In the genomic region with DNA sequence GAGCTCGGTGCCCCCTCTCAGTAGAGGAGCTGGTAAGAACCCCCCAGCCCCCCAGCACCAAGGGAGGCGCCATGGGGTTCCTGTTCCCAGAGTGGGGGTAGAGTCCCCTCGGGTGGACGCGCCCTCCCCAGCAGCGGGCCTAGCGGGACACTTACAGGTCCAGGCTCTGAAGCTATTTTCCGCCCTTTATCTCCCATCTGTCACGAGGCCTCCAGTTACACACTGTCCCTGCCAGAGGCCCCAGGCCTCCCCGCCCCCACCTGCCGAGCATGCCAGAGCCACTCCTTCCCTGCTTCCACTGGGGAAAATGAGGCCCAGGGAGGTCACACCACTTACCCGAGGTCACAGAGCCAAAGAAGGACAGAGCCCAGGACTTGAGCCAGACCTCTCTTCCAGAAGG, we compare ENCODE assay signal across 1 cellular context.
TF ChIP-seq lines count a peak whose summit lies in the region.

No MANE protein-coding gene starts in this region.

TF ChIP-seq in K562, 482 proteins besides CTCF, POLR2A, EP300 and RAD21 (continues in another document):
- TF ChIP-seq, protein P1, sequence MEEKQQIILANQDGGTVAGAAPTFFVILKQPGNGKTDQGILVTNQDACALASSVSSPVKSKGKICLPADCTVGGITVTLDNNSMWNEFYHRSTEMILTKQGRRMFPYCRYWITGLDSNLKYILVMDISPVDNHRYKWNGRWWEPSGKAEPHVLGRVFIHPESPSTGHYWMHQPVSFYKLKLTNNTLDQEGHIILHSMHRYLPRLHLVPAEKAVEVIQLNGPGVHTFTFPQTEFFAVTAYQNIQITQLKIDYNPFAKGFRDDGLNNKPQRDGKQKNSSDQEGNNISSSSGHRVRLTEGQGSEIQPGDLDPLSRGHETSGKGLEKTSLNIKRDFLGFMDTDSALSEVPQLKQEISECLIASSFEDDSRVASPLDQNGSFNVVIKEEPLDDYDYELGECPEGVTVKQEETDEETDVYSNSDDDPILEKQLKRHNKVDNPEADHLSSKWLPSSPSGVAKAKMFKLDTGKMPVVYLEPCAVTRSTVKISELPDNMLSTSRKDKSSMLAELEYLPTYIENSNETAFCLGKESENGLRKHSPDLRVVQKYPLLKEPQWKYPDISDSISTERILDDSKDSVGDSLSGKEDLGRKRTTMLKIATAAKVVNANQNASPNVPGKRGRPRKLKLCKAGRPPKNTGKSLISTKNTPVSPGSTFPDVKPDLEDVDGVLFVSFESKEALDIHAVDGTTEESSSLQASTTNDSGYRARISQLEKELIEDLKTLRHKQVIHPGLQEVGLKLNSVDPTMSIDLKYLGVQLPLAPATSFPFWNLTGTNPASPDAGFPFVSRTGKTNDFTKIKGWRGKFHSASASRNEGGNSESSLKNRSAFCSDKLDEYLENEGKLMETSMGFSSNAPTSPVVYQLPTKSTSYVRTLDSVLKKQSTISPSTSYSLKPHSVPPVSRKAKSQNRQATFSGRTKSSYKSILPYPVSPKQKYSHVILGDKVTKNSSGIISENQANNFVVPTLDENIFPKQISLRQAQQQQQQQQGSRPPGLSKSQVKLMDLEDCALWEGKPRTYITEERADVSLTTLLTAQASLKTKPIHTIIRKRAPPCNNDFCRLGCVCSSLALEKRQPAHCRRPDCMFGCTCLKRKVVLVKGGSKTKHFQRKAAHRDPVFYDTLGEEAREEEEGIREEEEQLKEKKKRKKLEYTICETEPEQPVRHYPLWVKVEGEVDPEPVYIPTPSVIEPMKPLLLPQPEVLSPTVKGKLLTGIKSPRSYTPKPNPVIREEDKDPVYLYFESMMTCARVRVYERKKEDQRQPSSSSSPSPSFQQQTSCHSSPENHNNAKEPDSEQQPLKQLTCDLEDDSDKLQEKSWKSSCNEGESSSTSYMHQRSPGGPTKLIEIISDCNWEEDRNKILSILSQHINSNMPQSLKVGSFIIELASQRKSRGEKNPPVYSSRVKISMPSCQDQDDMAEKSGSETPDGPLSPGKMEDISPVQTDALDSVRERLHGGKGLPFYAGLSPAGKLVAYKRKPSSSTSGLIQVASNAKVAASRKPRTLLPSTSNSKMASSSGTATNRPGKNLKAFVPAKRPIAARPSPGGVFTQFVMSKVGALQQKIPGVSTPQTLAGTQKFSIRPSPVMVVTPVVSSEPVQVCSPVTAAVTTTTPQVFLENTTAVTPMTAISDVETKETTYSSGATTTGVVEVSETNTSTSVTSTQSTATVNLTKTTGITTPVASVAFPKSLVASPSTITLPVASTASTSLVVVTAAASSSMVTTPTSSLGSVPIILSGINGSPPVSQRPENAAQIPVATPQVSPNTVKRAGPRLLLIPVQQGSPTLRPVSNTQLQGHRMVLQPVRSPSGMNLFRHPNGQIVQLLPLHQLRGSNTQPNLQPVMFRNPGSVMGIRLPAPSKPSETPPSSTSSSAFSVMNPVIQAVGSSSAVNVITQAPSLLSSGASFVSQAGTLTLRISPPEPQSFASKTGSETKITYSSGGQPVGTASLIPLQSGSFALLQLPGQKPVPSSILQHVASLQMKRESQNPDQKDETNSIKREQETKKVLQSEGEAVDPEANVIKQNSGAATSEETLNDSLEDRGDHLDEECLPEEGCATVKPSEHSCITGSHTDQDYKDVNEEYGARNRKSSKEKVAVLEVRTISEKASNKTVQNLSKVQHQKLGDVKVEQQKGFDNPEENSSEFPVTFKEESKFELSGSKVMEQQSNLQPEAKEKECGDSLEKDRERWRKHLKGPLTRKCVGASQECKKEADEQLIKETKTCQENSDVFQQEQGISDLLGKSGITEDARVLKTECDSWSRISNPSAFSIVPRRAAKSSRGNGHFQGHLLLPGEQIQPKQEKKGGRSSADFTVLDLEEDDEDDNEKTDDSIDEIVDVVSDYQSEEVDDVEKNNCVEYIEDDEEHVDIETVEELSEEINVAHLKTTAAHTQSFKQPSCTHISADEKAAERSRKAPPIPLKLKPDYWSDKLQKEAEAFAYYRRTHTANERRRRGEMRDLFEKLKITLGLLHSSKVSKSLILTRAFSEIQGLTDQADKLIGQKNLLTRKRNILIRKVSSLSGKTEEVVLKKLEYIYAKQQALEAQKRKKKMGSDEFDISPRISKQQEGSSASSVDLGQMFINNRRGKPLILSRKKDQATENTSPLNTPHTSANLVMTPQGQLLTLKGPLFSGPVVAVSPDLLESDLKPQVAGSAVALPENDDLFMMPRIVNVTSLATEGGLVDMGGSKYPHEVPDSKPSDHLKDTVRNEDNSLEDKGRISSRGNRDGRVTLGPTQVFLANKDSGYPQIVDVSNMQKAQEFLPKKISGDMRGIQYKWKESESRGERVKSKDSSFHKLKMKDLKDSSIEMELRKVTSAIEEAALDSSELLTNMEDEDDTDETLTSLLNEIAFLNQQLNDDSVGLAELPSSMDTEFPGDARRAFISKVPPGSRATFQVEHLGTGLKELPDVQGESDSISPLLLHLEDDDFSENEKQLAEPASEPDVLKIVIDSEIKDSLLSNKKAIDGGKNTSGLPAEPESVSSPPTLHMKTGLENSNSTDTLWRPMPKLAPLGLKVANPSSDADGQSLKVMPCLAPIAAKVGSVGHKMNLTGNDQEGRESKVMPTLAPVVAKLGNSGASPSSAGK (IDR thresholded peaks at IDR 0.05) = peak; percentile 81
- peak; percentile 35; the same call in 1 of the 2 replicates for TF ChIP-seq PHF8 (IDR thresholded peaks at IDR 0.05; ENCODE audit: borderline replicate concordance, low read length)
- TF ChIP-seq L3MBTL2 (IDR thresholded peaks at IDR 0.05) = peak; percentile 80
- peak in 1 of 2 experiments; percentile 46; a peak in 1 of 4 replicates for TF ChIP-seq RCOR1 (IDR thresholded peaks at IDR 0.05; ENCODE audit: borderline replicate concordance in 1 of 2, low read depth in 2 of 2, low read length in 2 of 2)
- TF ChIP-seq, protein P2, sequence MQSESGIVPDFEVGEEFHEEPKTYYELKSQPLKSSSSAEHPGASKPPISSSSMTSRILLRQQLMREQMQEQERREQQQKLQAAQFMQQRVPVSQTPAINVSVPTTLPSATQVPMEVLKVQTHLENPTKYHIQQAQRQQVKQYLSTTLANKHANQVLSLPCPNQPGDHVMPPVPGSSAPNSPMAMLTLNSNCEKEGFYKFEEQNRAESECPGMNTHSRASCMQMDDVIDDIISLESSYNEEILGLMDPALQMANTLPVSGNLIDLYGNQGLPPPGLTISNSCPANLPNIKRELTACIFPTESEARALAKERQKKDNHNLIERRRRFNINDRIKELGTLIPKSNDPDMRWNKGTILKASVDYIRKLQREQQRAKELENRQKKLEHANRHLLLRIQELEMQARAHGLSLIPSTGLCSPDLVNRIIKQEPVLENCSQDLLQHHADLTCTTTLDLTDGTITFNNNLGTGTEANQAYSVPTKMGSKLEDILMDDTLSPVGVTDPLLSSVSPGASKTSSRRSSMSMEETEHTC (IDR thresholded peaks at IDR 0.05) = peak; percentile 21; the same call in 1 of the 2 replicates
- TF ChIP-seq NRF1 (conservative IDR thresholded peaks at IDR 0.05 in 1 of 2, IDR thresholded peaks at IDR 0.05 in 1 of 2) = peak in 1 of 2 experiments; percentile 19; a peak in 1 of 4 replicates
- peak; percentile 65 for TF ChIP-seq BHLHE40 (IDR thresholded peaks at IDR 0.05; ENCODE audit: low read length)
- TF ChIP-seq MYBL2 (IDR thresholded peaks at IDR 0.05; ENCODE audit: low read depth) = no peak
- TF ChIP-seq MYBL2 (CRISPR knock-in tag; IDR thresholded peaks at IDR 0.05; ENCODE audit: borderline replicate concordance) = no peak
- TF ChIP-seq NCOA4 (IDR thresholded peaks at IDR 0.05; ENCODE audit: partially characterized antibody) = no peak
- TF ChIP-seq, protein P3, sequence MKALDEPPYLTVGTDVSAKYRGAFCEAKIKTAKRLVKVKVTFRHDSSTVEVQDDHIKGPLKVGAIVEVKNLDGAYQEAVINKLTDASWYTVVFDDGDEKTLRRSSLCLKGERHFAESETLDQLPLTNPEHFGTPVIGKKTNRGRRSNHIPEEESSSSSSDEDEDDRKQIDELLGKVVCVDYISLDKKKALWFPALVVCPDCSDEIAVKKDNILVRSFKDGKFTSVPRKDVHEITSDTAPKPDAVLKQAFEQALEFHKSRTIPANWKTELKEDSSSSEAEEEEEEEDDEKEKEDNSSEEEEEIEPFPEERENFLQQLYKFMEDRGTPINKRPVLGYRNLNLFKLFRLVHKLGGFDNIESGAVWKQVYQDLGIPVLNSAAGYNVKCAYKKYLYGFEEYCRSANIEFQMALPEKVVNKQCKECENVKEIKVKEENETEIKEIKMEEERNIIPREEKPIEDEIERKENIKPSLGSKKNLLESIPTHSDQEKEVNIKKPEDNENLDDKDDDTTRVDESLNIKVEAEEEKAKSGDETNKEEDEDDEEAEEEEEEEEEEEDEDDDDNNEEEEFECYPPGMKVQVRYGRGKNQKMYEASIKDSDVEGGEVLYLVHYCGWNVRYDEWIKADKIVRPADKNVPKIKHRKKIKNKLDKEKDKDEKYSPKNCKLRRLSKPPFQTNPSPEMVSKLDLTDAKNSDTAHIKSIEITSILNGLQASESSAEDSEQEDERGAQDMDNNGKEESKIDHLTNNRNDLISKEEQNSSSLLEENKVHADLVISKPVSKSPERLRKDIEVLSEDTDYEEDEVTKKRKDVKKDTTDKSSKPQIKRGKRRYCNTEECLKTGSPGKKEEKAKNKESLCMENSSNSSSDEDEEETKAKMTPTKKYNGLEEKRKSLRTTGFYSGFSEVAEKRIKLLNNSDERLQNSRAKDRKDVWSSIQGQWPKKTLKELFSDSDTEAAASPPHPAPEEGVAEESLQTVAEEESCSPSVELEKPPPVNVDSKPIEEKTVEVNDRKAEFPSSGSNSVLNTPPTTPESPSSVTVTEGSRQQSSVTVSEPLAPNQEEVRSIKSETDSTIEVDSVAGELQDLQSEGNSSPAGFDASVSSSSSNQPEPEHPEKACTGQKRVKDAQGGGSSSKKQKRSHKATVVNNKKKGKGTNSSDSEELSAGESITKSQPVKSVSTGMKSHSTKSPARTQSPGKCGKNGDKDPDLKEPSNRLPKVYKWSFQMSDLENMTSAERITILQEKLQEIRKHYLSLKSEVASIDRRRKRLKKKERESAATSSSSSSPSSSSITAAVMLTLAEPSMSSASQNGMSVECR (CRISPR knock-in tag; IDR thresholded peaks at IDR 0.05) = no peak
- no peak for TF ChIP-seq ETS2 (tag; IDR thresholded peaks at IDR 0.05; ENCODE audit: borderline replicate concordance, poor library complexity, severe bottlenecking)
- peak; percentile 48 for TF ChIP-seq ZFP36 (IDR thresholded peaks at IDR 0.05; ENCODE audit: low read depth, low read length, partially characterized antibody)
- peak; percentile 63 for TF ChIP-seq MYC (IDR thresholded peaks at IDR 0.05; ENCODE audit: low read depth, low read length)
- TF ChIP-seq MYC (CRISPR knock-in tag; IDR thresholded peaks at IDR 0.05; ENCODE audit: borderline replicate concordance, low read depth) = no peak
- TF ChIP-seq, protein P4, sequence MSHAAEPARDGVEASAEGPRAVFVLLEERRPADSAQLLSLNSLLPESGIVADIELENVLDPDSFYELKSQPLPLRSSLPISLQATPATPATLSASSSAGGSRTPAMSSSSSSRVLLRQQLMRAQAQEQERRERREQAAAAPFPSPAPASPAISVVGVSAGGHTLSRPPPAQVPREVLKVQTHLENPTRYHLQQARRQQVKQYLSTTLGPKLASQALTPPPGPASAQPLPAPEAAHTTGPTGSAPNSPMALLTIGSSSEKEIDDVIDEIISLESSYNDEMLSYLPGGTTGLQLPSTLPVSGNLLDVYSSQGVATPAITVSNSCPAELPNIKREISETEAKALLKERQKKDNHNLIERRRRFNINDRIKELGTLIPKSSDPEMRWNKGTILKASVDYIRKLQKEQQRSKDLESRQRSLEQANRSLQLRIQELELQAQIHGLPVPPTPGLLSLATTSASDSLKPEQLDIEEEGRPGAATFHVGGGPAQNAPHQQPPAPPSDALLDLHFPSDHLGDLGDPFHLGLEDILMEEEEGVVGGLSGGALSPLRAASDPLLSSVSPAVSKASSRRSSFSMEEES (CRISPR knock-in tag; IDR thresholded peaks at IDR 0.05) = peak; percentile 48
- TF ChIP-seq, protein P5, sequence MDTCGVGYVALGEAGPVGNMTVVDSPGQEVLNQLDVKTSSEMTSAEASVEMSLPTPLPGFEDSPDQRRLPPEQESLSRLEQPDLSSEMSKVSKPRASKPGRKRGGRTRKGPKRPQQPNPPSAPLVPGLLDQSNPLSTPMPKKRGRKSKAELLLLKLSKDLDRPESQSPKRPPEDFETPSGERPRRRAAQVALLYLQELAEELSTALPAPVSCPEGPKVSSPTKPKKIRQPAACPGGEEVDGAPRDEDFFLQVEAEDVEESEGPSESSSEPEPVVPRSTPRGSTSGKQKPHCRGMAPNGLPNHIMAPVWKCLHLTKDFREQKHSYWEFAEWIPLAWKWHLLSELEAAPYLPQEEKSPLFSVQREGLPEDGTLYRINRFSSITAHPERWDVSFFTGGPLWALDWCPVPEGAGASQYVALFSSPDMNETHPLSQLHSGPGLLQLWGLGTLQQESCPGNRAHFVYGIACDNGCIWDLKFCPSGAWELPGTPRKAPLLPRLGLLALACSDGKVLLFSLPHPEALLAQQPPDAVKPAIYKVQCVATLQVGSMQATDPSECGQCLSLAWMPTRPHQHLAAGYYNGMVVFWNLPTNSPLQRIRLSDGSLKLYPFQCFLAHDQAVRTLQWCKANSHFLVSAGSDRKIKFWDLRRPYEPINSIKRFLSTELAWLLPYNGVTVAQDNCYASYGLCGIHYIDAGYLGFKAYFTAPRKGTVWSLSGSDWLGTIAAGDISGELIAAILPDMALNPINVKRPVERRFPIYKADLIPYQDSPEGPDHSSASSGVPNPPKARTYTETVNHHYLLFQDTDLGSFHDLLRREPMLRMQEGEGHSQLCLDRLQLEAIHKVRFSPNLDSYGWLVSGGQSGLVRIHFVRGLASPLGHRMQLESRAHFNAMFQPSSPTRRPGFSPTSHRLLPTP (IDR thresholded peaks at IDR 0.05; ENCODE audit: borderline replicate concordance, extremely low read depth, insufficient read length) = no peak
- no peak for TF ChIP-seq TCF7 (IDR thresholded peaks at IDR 0.05; ENCODE audit: borderline replicate concordance)
- TF ChIP-seq ZNF24 (IDR thresholded peaks at IDR 0.05) = no peak
- peak; percentile 15; the same call in 1 of the 2 replicates for TF ChIP-seq ESRRA (IDR thresholded peaks at IDR 0.05; ENCODE audit: borderline replicate concordance, low read depth)
- 0 out of 2 replicates have a peak, but pooled peaks have one; percentile 6 for TF ChIP-seq BCOR (IDR thresholded peaks at IDR 0.05)
- peak; percentile 28 for TF ChIP-seq CXXC5 (CRISPR knock-in tag; IDR thresholded peaks at IDR 0.05)
- TF ChIP-seq, protein P6, sequence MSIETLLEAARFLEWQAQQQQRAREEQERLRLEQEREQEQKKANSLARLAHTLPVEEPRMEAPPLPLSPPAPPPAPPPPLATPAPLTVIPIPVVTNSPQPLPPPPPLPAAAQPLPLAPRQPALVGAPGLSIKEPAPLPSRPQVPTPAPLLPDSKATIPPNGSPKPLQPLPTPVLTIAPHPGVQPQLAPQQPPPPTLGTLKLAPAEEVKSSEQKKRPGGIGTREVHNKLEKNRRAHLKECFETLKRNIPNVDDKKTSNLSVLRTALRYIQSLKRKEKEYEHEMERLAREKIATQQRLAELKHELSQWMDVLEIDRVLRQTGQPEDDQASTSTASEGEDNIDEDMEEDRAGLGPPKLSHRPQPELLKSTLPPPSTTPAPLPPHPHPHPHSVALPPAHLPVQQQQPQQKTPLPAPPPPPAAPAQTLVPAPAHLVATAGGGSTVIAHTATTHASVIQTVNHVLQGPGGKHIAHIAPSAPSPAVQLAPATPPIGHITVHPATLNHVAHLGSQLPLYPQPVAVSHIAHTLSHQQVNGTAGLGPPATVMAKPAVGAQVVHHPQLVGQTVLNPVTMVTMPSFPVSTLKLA (conservative IDR thresholded peaks at IDR 0.05) = peak in 1 of 2 experiments; percentile 50; a peak in 2 of 4 replicates
- TF ChIP-seq, protein P7, sequence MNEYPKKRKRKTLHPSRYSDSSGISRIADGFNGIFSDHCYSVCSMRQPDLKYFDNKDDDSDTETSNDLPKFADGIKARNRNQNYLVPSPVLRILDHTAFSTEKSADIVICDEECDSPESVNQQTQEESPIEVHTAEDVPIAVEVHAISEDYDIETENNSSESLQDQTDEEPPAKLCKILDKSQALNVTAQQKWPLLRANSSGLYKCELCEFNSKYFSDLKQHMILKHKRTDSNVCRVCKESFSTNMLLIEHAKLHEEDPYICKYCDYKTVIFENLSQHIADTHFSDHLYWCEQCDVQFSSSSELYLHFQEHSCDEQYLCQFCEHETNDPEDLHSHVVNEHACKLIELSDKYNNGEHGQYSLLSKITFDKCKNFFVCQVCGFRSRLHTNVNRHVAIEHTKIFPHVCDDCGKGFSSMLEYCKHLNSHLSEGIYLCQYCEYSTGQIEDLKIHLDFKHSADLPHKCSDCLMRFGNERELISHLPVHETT (CRISPR knock-in tag; conservative IDR thresholded peaks at IDR 0.05 in 1 of 2, IDR thresholded peaks at IDR 0.05 in 1 of 2) = peak in 1 of 2 experiments; percentile 45; a peak in 1 of 4 replicates
